ENCODE assay signal across 26 cellular contexts in genomic region chr18:61096231-61096630, GRCh38.
"Had no signal": no experiment of that assay in that cellular context is flagged by ENCODE, and none has a peak within 500 bp of the region (broad histone marks: within the 10 kb centered on the region; RNA-seq: fewer than 3 reads in every experiment).

No MANE protein-coding gene starts in this region.

- H3K36me3 ChIP-seq: brain microvascular endothelial cell, cardiac muscle cell had no signal

- H3K27me3 ChIP-seq: brain microvascular endothelial cell, cardiac muscle cell had no signal

- DNase-seq: activated CD4-positive, alpha-beta memory T cell treated with anti-CD3 and anti-CD28 coated beads for 36 hours; activated CD4-positive, alpha-beta T cell treated with anti-CD3 and anti-CD28 coated beads, Interleukin-2, amount 10 ng/mL, durations not matched to agents 7 days and 5 days; activated CD4-positive, CD25-positive, alpha-beta regulatory T cell; activated CD8-positive, alpha-beta memory T cell treated with anti-CD3 and anti-CD28 coated beads for 24 hours; activated gamma-delta T cell; activated naive CD4-positive, alpha-beta T cell treated with anti-CD3 and anti-CD28 coated beads for 36 hours; activated T-cell treated with anti-CD3 and anti-CD28 coated beads, Interleukin-2, amount 50 U/mL, for 4 hours; amygdala; brain microvascular endothelial cell; IMR-90; Kasumi-1; KBM-7; NCI-H187; NCI-H2171 treated with DMSO at 0.1 percent for 48 hours; NCI-H446; NCI-H526; NCI-H82; RPMI8226; T-cell; T-helper 2 cell; T1000 had no signal

- H3K4me3 ChIP-seq: cardiac muscle cell, SK-N-MC had no signal

- H3K27ac ChIP-seq: brain microvascular endothelial cell, cardiac muscle cell, SK-N-MC had no signal

- ATAC-seq: activated T-cell treated with anti-CD3 and anti-CD28 coated beads, Interleukin-2, amount 50 U/mL, for 4 hours; activated T-helper 17 cell treated with anti-CD3 and anti-CD28 coated beads, Interleukin-2, amount 50 U/mL, for 72 hours; Panc1; Right ventricle myocardium inferior; T-cell had no signal
